In genomic region chr11:78489184-78489583, GRCh38 we compare ENCODE assay signal across 28 cellular contexts.
"Had no signal": no experiment of that assay in that cellular context is flagged by ENCODE, and none has a peak within 500 bp of the region (broad histone marks: within the 10 kb centered on the region; RNA-seq: fewer than 3 reads in every experiment).

No MANE protein-coding gene starts in this region.

- H3K4me3 Mint-ChIP-seq: nephron; neural progenitor cell; stimulated activated effector memory CD8-positive, alpha-beta T cell treated with anti-CD3 and anti-CD28 coated beads, Interleukin-12 subunit alpha, Interleukin-12 subunit beta, amount 100 ng/mL, for 72 hours; stimulated activated naive B cell treated with anti-CD40 and anti-IgM and Interleukin-4, amounts not matched to agents 10 μg/mL and 1 μg/mL and 100 μg/mL, for 72 hours; stimulated activated naive CD8-positive, alpha-beta T cell treated with anti-CD3 and anti-CD28 coated beads, Interleukin-15, Interleukin-2, amounts not matched to agents 100 ng/mL and 50 ng/mL, for 24 hours had no signal

- H3K4me1 ChIP-seq: neural progenitor cell, parathyroid adenoma, psoas muscle, right lobe of liver, sigmoid colon, stomach, thyroid gland, tibial nerve, vagina had no signal

- DNase-seq: occipital lobe; ovary; posterior cingulate gyrus; psoas muscle; right cardiac atrium; right lobe of liver; sigmoid colon; small intestine; stimulated activated CD4-positive, alpha-beta T cell treated with anti-CD3 and anti-CD28 coated beads, Interleukin-15, amount 100 ng/mL, for 24 hours; stimulated activated CD4-positive, alpha-beta T cell treated with anti-CD3 and anti-CD28 coated beads, Interleukin-2, amount 100 ng/mL, for 24 hours; stimulated activated CD4-positive, alpha-beta T cell treated with anti-CD3 and anti-CD28 coated beads, Interleukin-2, amount 100 ng/mL, for 48 hours; stimulated activated CD4-positive, alpha-beta T cell treated with anti-CD3 and anti-CD28 coated beads, Interleukin-4, amount 100 ng/mL, for 24 hours; stimulated activated naive B cell treated with anti-CD40 and anti-IgM and Interleukin-4, amounts not matched to agents 10 μg/mL and 1 μg/mL and 100 μg/mL, for 72 hours; stimulated activated naive CD4-positive, alpha-beta T cell treated with Interleukin-2 at 50 U/mL for 16 hours; stomach; thyroid gland; trophoblast cell; upper lobe of left lung had no signal

- H3K27me3 ChIP-seq: neural progenitor cell, ovary, right lobe of liver, sigmoid colon, stomach, thyroid gland, tibial nerve, upper lobe of left lung, vagina had no signal

- ATAC-seq: psoas muscle; right cardiac atrium; right lobe of liver; stimulated activated effector memory CD8-positive, alpha-beta T cell treated with anti-CD3 and anti-CD28 coated beads, Interleukin-12 subunit alpha, Interleukin-12 subunit beta, amount 100 ng/mL, for 72 hours; stimulated activated naive B cell treated with anti-CD40 and anti-IgM and Interleukin-4, amounts not matched to agents 10 μg/mL and 1 μg/mL and 100 μg/mL, for 72 hours had no signal

- H3K4me3 ChIP-seq: neural progenitor cell, ovary, psoas muscle, right lobe of liver, sigmoid colon, stomach, thoracic aorta, thyroid gland, tibial nerve, upper lobe of left lung, vagina had no signal

- H2AFZ ChIP-seq: neural progenitor cell, parathyroid adenoma had no signal

- H3K9me3 ChIP-seq: ovary, psoas muscle, right lobe of liver, sigmoid colon, stomach, thoracic aorta, thyroid gland, upper lobe of left lung, vagina had no signal

- H3K9ac ChIP-seq: neural progenitor cell, parathyroid adenoma had no signal

- H3K36me3 ChIP-seq: neural progenitor cell, ovary, right lobe of liver, thoracic aorta, thyroid gland had no signal

- FAIRE-seq: small intestine, urothelium cell line had no signal

- H3K4me2 ChIP-seq: neural progenitor cell had no signal

- H3K27ac Mint-ChIP-seq: nephron; neural progenitor cell; progenitor cell of endocrine pancreas; stimulated activated effector memory CD8-positive, alpha-beta T cell treated with anti-CD3 and anti-CD28 coated beads, Interleukin-12 subunit alpha, Interleukin-12 subunit beta, amount 100 ng/mL, for 72 hours; stimulated activated naive B cell treated with anti-CD40 and anti-IgM and Interleukin-4, amounts not matched to agents 10 μg/mL and 1 μg/mL and 100 μg/mL, for 72 hours; stimulated activated naive CD8-positive, alpha-beta T cell treated with anti-CD3 and anti-CD28 coated beads, Interleukin-15, Interleukin-2, amounts not matched to agents 100 ng/mL and 50 ng/mL, for 24 hours had no signal

- H3K79me2 ChIP-seq: parathyroid adenoma had no signal

- H3K4me1 Mint-ChIP-seq: neural progenitor cell; stimulated activated effector memory CD8-positive, alpha-beta T cell treated with anti-CD3 and anti-CD28 coated beads, Interleukin-12 subunit alpha, Interleukin-12 subunit beta, amount 100 ng/mL, for 72 hours had no signal

- H3K27me3 Mint-ChIP-seq: progenitor cell of endocrine pancreas; stimulated activated naive B cell treated with anti-CD40 and anti-IgM and Interleukin-4, amounts not matched to agents 10 μg/mL and 1 μg/mL and 100 μg/mL, for 72 hours; stimulated activated naive CD8-positive, alpha-beta T cell treated with anti-CD3 and anti-CD28 coated beads, Interleukin-15, Interleukin-2, amounts not matched to agents 100 ng/mL and 50 ng/mL, for 24 hours had no signal

- H3K27ac ChIP-seq: neural progenitor cell, ovary, parathyroid adenoma, psoas muscle, right lobe of liver, sigmoid colon, stomach, thoracic aorta, thyroid gland, tibial nerve, upper lobe of left lung, vagina had no signal

- H3K9me3 Mint-ChIP-seq: stimulated activated effector memory CD8-positive, alpha-beta T cell treated with anti-CD3 and anti-CD28 coated beads, Interleukin-12 subunit alpha, Interleukin-12 subunit beta, amount 100 ng/mL, for 72 hours; stimulated activated naive CD8-positive, alpha-beta T cell treated with anti-CD3 and anti-CD28 coated beads, Interleukin-15, Interleukin-2, amounts not matched to agents 100 ng/mL and 50 ng/mL, for 24 hours had no signal
